In genomic region chr5:150672884-150673275, GRCh38 we compare ENCODE assay signal across 9 cellular contexts. TPM values are rescaled to one million over a fixed set of nuclear protein-coding genes. Genes with fewer than 3 reads are reported as not detected.
DNase-seq lines count a peak whose midpoint lies in the region; ATAC-seq, FAIRE-seq and TF ChIP-seq lines count a peak whose summit lies in the region.
"Had no signal": no experiment of that assay in that cellular context is flagged by ENCODE, and none has a peak within 500 bp of the region (broad histone marks: within the 10 kb centered on the region; RNA-seq: fewer than 3 reads in every experiment).

No MANE protein-coding gene starts in this region.

- peaks cover 10% of the 10 kb centered on the region for H3K4me1 Mint-ChIP-seq in activated T-cell treated with anti-CD3 and anti-CD28 coated beads, Interleukin-2, amount 50 U/mL, for 4 hours (ENCODE audit: low read depth)
- H3K4me1 Mint-ChIP-seq in astrocyte (ENCODE audit: low read depth, unreplicated experiment) = peaks cover 12% of the 10 kb centered on the region
- peaks cover 6 to 16% of the 10 kb centered on the region in 2 donors for H3K4me1 Mint-ChIP-seq in immature natural killer cell

- no peaks in the 10 kb centered on the region for H3K9me3 ChIP-seq in astrocyte (ENCODE audit: insufficient read depth, low read depth, low read length)
- no peaks in the 10 kb centered on the region for H3K9me3 ChIP-seq in stomach smooth muscle (ENCODE audit: control insufficient read depth in 2 of 2, low read length in 2 of 2)

- H3K4me1 ChIP-seq in astrocyte (ENCODE audit: insufficient read depth, low read length) = peaks cover 22% of the 10 kb centered on the region
- peaks cover 28% of the 10 kb centered on the region for H3K4me1 ChIP-seq in stomach smooth muscle (ENCODE audit: control insufficient read depth, insufficient read depth, low read length)

- peaks cover 27% of the 10 kb centered on the region for H3K27me3 Mint-ChIP-seq in activated T-cell treated with anti-CD3 and anti-CD28 coated beads, Interleukin-2, amount 50 U/mL, for 4 hours (ENCODE audit: low read depth)
- H3K27me3 Mint-ChIP-seq in astrocyte (ENCODE audit: low read depth, unreplicated experiment) (no peaks in the 10 kb centered on the region), immature natural killer cell (ENCODE audit: low read depth in 3 of 3) (peaks cover 0 to 12% (median 3%) of the 10 kb centered on the region in 3 donors)

- DNase-seq in activated T-cell treated with anti-CD3 and anti-CD28 coated beads, Interleukin-2, amount 50 U/mL, for 4 hours = no peak
- DNase-seq in activated T-cell treated with anti-CD3 and anti-CD28 coated beads, Interleukin-2, amount 50 U/mL, for 1 hour = no peak
- DNase-seq in astrocyte (ENCODE audit: low read depth) = no peak
- DNase-seq in immature natural killer cell = no peak
- no peak for DNase-seq in stimulated activated CD4-positive, alpha-beta T cell treated with anti-CD3 and anti-CD28 coated beads, Interleukin-12 subunit alpha, Interleukin-12 subunit beta, amount 100 ng/mL, for 4 hours
- no peak for DNase-seq in ecto neural progenitor cell (ENCODE audit: low spot score)

- ATAC-seq in activated T-cell treated with anti-CD3 and anti-CD28 coated beads, Interleukin-2, amount 50 U/mL, for 4 hours = no peak
- no peak for ATAC-seq in HG03460 (IDR thresholded peaks at IDR 0.05; ENCODE audit: unreplicated experiment)

- no peak for FAIRE-seq in astrocyte (lab: Jason Lieb, UNC)

- H3K9ac ChIP-seq in astrocyte (ENCODE audit: low read length) (peak overlapping the region; percentile 69), stomach smooth muscle (ENCODE audit: low read length in 2 of 2) (peak overlapping the region; percentile 0 to 47)

- no peaks in the 10 kb centered on the region for H3K79me2 ChIP-seq in astrocyte (ENCODE audit: insufficient read depth, low read length)

- H3K4me2 ChIP-seq in astrocyte (ENCODE audit: low read length) = peak overlapping the region; percentile 90

- H3K36me3 Mint-ChIP-seq in activated T-cell treated with anti-CD3 and anti-CD28 coated beads, Interleukin-2, amount 50 U/mL, for 4 hours (ENCODE audit: insufficient read depth) = no peaks in the 10 kb centered on the region
- H3K36me3 Mint-ChIP-seq in astrocyte (ENCODE audit: low read depth, unreplicated experiment) (peaks cover 7% of the 10 kb centered on the region), immature natural killer cell (peaks cover 0 to under 1% (median 0%) of the 10 kb centered on the region in 3 donors)

- TF ChIP-seq CTCF in astrocyte (IDR thresholded peaks at IDR 0.05; ENCODE audit: insufficient read depth, low read depth, low read length) = no peak

- peak overlapping the region; percentile 77 for H3K4me3 Mint-ChIP-seq in activated T-cell treated with anti-CD3 and anti-CD28 coated beads, Interleukin-2, amount 50 U/mL, for 4 hours
- H3K4me3 Mint-ChIP-seq in astrocyte (ENCODE audit: unreplicated experiment) (peak overlapping the region; percentile 82), immature natural killer cell (peak overlapping the region in 3 of 5 donors; percentile 76 to 88 (median 85))

- no peaks in the 10 kb centered on the region for H3K27me3 ChIP-seq in astrocyte (ENCODE audit: insufficient read depth, low read length)
- H3K27me3 ChIP-seq in stomach smooth muscle (ENCODE audit: control insufficient read depth in 1 of 2, insufficient read depth in 2 of 2, low read length in 2 of 2) = peaks cover 5 to 6% of the 10 kb centered on the region in 2 donors

- peak overlapping the region; percentile 58 for H3K4me3 ChIP-seq in astrocyte (ENCODE audit: insufficient read depth, low read depth, low read length)
- peak overlapping the region; percentile 77 to 87 for H3K4me3 ChIP-seq in stomach smooth muscle (ENCODE audit: low read length in 2 of 2)

- H3K27ac Mint-ChIP-seq in astrocyte (ENCODE audit: unreplicated experiment) (no peak overlapping the region), immature natural killer cell (no peak overlapping the region)

- H3K27ac ChIP-seq in astrocyte (ENCODE audit: low read depth, low read length) (no peak overlapping the region), stomach smooth muscle (ENCODE audit: low read length) (no peak overlapping the region)

- peak overlapping the region; percentile 97 for H2AFZ ChIP-seq in astrocyte (ENCODE audit: low read depth, low read length)

- H4K20me1 ChIP-seq in astrocyte (ENCODE audit: insufficient read depth, low read length) = no peaks in the 10 kb centered on the region

- H3K36me3 ChIP-seq in astrocyte (ENCODE audit: insufficient read depth, low read length) = no peaks in the 10 kb centered on the region
- H3K36me3 ChIP-seq in stomach smooth muscle (ENCODE audit: control insufficient read depth in 2 of 2, insufficient read depth in 2 of 2, low read length in 2 of 2) = no peaks in the 10 kb centered on the region

- no peaks in the 10 kb centered on the region for H3K9me3 Mint-ChIP-seq in activated T-cell treated with anti-CD3 and anti-CD28 coated beads, Interleukin-2, amount 50 U/mL, for 4 hours
- H3K9me3 Mint-ChIP-seq in astrocyte (ENCODE audit: unreplicated experiment) = no peaks in the 10 kb centered on the region
- H3K9me3 Mint-ChIP-seq in immature natural killer cell = no peaks in the 10 kb centered on the region

RNA-seq across cellular contexts. Expression of gene MYOZ3, which starts 11.8 kb away (rescaled TPM):
- total RNA-seq in activated T-cell treated with anti-CD3 and anti-CD28 coated beads, Interleukin-2, amount 50 U/mL, for 4 hours = under 1 TPM in 2 of 3 donors, not detected in 1; 0.21 to 0.86 TPM
- total RNA-seq in astrocyte = 5.5 and 9.4 TPM in 2 replicates
- not detected for polyA plus RNA-seq in immature natural killer cell
- total RNA-seq: T-helper 1 cell treated with Interleukin-12 subunit alpha and Interleukin-12 subunit beta and Interleukin-4 antibody, amounts not matched to agents 30 ng/mL and 1 ng/mL, for 36 hours had no signal

RNA-seq across cellular contexts. Expression of gene RBM22, which starts 28.0 kb away (rescaled TPM):
- 10 to 100 TPM; 81.6 to 92.7 (median 86.5) TPM for total RNA-seq in activated T-cell treated with anti-CD3 and anti-CD28 coated beads, Interleukin-2, amount 50 U/mL, for 4 hours
- 42.0 and 47.4 TPM in 2 replicates for total RNA-seq in astrocyte
- polyA plus RNA-seq in immature natural killer cell = 10 to 100 TPM; 52.9 to 73.3 (median 62.9) TPM

RNA-seq across cellular contexts. Expression of gene SYNPO, which starts 32.4 kb away (rescaled TPM):
- 1 to 10 TPM in 1 of 3 donors, under 1 TPM in 2; 0.56 to 1.4 (median 0.79) TPM for total RNA-seq in activated T-cell treated with anti-CD3 and anti-CD28 coated beads, Interleukin-2, amount 50 U/mL, for 4 hours
- total RNA-seq in astrocyte = 40.2 and 68.9 TPM in 2 replicates
- not detected for polyA plus RNA-seq in immature natural killer cell
- total RNA-seq: T-helper 1 cell treated with Interleukin-12 subunit alpha and Interleukin-12 subunit beta and Interleukin-4 antibody, amounts not matched to agents 30 ng/mL and 1 ng/mL, for 36 hours had no signal

Comparison
In these comparisons a context has a peak if more than half of its experiments do, and no peak if none do; other contexts are left out.
1. RNA of gene SYNPO, which starts 32.4 kb away (total RNA-seq): 40.2 to 68.9 TPM in astrocyte; 0.56 to 1.4 TPM in activated T-cell treated with anti-CD3 and anti-CD28 coated beads, Interleukin-2, amount 50 U/mL, for 4 hours; every median in the first group is over 10 times any median in the second.
2. Peak in every context shown above with its lines, with median percentiles within 50 percentile points of each other: H3K4me3 Mint-ChIP-seq.